In the genomic region with DNA sequence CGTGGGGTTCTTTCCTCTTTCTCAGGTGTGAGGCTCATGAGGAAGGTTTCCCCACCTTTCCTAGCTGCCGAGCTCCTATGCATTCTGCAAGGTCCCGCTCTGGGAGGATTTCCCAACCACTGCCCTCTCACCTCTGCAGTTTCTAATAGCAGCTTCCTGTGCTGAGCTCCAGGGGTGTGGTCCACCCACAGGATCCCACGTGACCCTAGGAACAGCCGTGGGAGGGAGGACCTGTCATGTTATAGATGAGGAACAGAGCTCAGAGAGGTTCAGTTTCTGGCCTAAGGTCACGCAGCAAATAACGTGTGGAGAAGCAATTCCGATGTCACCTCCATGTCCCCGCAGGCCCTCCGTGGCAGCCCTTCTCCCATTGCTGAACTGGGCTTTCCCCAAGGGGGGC, we compare ENCODE assay signal across 1 cellular context.
TF ChIP-seq lines count a peak whose summit lies in the region.

No MANE protein-coding gene starts in this region.

TF ChIP-seq in K562, 482 proteins besides CTCF, POLR2A, EP300 and RAD21 (continues in another document):
- no peak for TF ChIP-seq ZNF121 (CRISPR knock-in tag; conservative IDR thresholded peaks at IDR 0.05)
- TF ChIP-seq SLC30A9 (CRISPR knock-in tag; IDR thresholded peaks at IDR 0.05): no peak
- TF ChIP-seq, protein P1, sequence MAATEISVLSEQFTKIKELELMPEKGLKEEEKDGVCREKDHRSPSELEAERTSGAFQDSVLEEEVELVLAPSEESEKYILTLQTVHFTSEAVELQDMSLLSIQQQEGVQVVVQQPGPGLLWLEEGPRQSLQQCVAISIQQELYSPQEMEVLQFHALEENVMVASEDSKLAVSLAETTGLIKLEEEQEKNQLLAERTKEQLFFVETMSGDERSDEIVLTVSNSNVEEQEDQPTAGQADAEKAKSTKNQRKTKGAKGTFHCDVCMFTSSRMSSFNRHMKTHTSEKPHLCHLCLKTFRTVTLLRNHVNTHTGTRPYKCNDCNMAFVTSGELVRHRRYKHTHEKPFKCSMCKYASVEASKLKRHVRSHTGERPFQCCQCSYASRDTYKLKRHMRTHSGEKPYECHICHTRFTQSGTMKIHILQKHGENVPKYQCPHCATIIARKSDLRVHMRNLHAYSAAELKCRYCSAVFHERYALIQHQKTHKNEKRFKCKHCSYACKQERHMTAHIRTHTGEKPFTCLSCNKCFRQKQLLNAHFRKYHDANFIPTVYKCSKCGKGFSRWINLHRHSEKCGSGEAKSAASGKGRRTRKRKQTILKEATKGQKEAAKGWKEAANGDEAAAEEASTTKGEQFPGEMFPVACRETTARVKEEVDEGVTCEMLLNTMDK (IDR thresholded peaks at IDR 0.05; ENCODE audit: borderline replicate concordance, insufficient read depth, low read depth, low read length, poor library complexity, severe bottlenecking): no peak
- TF ChIP-seq, protein P2, sequence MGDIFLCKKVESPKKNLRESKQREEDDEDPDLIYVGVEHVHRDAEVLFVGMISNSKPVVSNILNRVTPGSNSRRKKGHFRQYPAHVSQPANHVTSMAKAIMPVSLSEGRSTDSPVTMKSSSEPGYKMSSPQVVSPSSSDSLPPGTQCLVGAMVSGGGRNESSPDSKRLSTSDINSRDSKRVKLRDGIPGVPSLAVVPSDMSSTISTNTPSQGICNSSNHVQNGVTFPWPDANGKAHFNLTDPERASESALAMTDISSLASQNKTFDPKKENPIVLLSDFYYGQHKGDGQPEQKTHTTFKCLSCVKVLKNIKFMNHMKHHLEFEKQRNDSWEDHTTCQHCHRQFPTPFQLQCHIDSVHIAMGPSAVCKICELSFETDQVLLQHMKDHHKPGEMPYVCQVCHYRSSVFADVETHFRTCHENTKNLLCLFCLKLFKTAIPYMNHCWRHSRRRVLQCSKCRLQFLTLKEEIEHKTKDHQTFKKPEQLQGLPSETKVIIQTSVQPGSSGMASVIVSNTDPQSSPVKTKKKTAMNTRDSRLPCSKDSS (IDR thresholded peaks at IDR 0.05; ENCODE audit: low read depth, partially characterized antibody): no peak
- no peak for TF ChIP-seq NELFE (IDR thresholded peaks at IDR 0.05; ENCODE audit: insufficient read depth, insufficient read length)
- peak; percentile 98 for TF ChIP-seq ZFP36 (IDR thresholded peaks at IDR 0.05; ENCODE audit: low read depth, low read length, partially characterized antibody)
- TF ChIP-seq POLR2G (IDR thresholded peaks at IDR 0.05; ENCODE audit: low read depth, low read length): no peak
- TF ChIP-seq, protein P3, sequence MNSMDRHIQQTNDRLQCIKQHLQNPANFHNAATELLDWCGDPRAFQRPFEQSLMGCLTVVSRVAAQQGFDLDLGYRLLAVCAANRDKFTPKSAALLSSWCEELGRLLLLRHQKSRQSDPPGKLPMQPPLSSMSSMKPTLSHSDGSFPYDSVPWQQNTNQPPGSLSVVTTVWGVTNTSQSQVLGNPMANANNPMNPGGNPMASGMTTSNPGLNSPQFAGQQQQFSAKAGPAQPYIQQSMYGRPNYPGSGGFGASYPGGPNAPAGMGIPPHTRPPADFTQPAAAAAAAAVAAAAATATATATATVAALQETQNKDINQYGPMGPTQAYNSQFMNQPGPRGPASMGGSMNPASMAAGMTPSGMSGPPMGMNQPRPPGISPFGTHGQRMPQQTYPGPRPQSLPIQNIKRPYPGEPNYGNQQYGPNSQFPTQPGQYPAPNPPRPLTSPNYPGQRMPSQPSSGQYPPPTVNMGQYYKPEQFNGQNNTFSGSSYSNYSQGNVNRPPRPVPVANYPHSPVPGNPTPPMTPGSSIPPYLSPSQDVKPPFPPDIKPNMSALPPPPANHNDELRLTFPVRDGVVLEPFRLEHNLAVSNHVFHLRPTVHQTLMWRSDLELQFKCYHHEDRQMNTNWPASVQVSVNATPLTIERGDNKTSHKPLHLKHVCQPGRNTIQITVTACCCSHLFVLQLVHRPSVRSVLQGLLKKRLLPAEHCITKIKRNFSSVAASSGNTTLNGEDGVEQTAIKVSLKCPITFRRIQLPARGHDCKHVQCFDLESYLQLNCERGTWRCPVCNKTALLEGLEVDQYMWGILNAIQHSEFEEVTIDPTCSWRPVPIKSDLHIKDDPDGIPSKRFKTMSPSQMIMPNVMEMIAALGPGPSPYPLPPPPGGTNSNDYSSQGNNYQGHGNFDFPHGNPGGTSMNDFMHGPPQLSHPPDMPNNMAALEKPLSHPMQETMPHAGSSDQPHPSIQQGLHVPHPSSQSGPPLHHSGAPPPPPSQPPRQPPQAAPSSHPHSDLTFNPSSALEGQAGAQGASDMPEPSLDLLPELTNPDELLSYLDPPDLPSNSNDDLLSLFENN (IDR thresholded peaks at IDR 0.05; ENCODE audit: low read depth in 2 of 2, low read length in 2 of 2): no peak
- no peak for TF ChIP-seq BACH1 (tag; IDR thresholded peaks at IDR 0.05)
- no peak for TF ChIP-seq RHOXF2B (CRISPR knock-in tag; conservative IDR thresholded peaks at IDR 0.05)
- no peak for TF ChIP-seq MXI1 (IDR thresholded peaks at IDR 0.05; ENCODE audit: low read depth, low read length)
- TF ChIP-seq RBBP5 (IDR thresholded peaks at IDR 0.05; ENCODE audit: borderline replicate concordance, insufficient read depth, low read length, poor library complexity, severe bottlenecking): no peak
- TF ChIP-seq COPS2 (conservative IDR thresholded peaks at IDR 0.05): no peak
- no peak for TF ChIP-seq ZNF311 (CRISPR knock-in tag; IDR thresholded peaks at IDR 0.05)
- TF ChIP-seq TBL1XR1 (IDR thresholded peaks at IDR 0.05; ENCODE audit: low read length in 2 of 2): no peak
- no peak for TF ChIP-seq CAMTA2 (CRISPR knock-in tag; conservative IDR thresholded peaks at IDR 0.05)
- no peak for TF ChIP-seq PHF20 (IDR thresholded peaks at IDR 0.05; ENCODE audit: partially characterized antibody)
- no peak for TF ChIP-seq ZNF431 (CRISPR knock-in tag; IDR thresholded peaks at IDR 0.05)
- peak; percentile 93 for TF ChIP-seq BCOR (IDR thresholded peaks at IDR 0.05)
- TF ChIP-seq, protein P4, sequence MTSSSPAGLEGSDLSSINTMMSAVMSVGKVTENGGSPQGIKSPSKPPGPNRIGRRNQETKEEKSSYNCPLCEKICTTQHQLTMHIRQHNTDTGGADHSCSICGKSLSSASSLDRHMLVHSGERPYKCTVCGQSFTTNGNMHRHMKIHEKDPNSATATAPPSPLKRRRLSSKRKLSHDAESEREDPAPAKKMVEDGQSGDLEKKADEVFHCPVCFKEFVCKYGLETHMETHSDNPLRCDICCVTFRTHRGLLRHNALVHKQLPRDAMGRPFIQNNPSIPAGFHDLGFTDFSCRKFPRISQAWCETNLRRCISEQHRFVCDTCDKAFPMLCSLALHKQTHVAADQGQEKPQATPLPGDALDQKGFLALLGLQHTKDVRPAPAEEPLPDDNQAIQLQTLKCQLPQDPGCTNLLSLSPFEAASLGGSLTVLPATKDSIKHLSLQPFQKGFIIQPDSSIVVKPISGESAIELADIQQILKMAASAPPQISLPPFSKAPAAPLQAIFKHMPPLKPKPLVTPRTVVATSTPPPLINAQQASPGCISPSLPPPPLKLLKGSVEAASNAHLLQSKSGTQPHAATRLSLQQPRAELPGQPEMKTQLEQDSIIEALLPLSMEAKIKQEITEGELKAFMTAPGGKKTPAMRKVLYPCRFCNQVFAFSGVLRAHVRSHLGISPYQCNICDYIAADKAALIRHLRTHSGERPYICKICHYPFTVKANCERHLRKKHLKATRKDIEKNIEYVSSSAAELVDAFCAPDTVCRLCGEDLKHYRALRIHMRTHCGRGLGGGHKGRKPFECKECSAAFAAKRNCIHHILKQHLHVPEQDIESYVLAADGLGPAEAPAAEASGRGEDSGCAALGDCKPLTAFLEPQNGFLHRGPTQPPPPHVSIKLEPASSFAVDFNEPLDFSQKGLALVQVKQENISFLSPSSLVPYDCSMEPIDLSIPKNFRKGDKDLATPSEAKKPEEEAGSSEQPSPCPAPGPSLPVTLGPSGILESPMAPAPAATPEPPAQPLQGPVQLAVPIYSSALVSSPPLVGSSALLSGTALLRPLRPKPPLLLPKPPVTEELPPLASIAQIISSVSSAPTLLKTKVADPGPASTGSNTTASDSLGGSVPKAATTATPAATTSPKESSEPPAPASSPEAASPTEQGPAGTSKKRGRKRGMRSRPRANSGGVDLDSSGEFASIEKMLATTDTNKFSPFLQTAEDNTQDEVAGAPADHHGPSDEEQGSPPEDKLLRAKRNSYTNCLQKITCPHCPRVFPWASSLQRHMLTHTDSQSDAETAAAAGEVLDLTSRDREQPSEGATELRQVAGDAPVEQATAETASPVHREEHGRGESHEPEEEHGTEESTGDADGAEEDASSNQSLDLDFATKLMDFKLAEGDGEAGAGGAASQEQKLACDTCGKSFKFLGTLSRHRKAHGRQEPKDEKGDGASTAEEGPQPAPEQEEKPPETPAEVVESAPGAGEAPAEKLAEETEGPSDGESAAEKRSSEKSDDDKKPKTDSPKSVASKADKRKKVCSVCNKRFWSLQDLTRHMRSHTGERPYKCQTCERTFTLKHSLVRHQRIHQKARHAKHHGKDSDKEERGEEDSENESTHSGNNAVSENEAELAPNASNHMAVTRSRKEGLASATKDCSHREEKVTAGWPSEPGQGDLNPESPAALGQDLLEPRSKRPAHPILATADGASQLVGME (CRISPR knock-in tag; IDR thresholded peaks at IDR 0.05): no peak
- TF ChIP-seq JUND (IDR thresholded peaks at IDR 0.05; ENCODE audit: borderline replicate concordance, low read depth, low read length): no peak
- TF ChIP-seq JUND (tag; IDR thresholded peaks at IDR 0.05; ENCODE audit: borderline replicate concordance, low read depth, low read length): no peak
- TF ChIP-seq C11orf30 (IDR thresholded peaks at IDR 0.05; ENCODE audit: low read depth): no peak
- TF ChIP-seq, protein P5, sequence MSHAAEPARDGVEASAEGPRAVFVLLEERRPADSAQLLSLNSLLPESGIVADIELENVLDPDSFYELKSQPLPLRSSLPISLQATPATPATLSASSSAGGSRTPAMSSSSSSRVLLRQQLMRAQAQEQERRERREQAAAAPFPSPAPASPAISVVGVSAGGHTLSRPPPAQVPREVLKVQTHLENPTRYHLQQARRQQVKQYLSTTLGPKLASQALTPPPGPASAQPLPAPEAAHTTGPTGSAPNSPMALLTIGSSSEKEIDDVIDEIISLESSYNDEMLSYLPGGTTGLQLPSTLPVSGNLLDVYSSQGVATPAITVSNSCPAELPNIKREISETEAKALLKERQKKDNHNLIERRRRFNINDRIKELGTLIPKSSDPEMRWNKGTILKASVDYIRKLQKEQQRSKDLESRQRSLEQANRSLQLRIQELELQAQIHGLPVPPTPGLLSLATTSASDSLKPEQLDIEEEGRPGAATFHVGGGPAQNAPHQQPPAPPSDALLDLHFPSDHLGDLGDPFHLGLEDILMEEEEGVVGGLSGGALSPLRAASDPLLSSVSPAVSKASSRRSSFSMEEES (CRISPR knock-in tag; IDR thresholded peaks at IDR 0.05): peak; percentile 84
- TF ChIP-seq EGR1 (conservative IDR thresholded peaks at IDR 0.05): peak; percentile 75
- TF ChIP-seq ZNF143 (CRISPR knock-in tag; IDR thresholded peaks at IDR 0.05): no peak
- TF ChIP-seq, protein P6, sequence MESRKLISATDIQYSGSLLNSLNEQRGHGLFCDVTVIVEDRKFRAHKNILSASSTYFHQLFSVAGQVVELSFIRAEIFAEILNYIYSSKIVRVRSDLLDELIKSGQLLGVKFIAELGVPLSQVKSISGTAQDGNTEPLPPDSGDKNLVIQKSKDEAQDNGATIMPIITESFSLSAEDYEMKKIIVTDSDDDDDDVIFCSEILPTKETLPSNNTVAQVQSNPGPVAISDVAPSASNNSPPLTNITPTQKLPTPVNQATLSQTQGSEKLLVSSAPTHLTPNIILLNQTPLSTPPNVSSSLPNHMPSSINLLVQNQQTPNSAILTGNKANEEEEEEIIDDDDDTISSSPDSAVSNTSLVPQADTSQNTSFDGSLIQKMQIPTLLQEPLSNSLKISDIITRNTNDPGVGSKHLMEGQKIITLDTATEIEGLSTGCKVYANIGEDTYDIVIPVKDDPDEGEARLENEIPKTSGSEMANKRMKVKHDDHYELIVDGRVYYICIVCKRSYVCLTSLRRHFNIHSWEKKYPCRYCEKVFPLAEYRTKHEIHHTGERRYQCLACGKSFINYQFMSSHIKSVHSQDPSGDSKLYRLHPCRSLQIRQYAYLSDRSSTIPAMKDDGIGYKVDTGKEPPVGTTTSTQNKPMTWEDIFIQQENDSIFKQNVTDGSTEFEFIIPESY (CRISPR knock-in tag; IDR thresholded peaks at IDR 0.05): no peak
- no peak for TF ChIP-seq FOXM1 (IDR thresholded peaks at IDR 0.05; ENCODE audit: low read depth)
- no peak for TF ChIP-seq FOXM1 (CRISPR knock-in tag; IDR thresholded peaks at IDR 0.05; ENCODE audit: low read depth)
- TF ChIP-seq ERF (CRISPR knock-in tag; IDR thresholded peaks at IDR 0.05): no peak
- TF ChIP-seq SNIP1 (IDR thresholded peaks at IDR 0.05; ENCODE audit: low read depth): no peak
- TF ChIP-seq, protein P7, sequence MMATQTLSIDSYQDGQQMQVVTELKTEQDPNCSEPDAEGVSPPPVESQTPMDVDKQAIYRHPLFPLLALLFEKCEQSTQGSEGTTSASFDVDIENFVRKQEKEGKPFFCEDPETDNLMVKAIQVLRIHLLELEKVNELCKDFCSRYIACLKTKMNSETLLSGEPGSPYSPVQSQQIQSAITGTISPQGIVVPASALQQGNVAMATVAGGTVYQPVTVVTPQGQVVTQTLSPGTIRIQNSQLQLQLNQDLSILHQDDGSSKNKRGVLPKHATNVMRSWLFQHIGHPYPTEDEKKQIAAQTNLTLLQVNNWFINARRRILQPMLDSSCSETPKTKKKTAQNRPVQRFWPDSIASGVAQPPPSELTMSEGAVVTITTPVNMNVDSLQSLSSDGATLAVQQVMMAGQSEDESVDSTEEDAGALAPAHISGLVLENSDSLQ (IDR thresholded peaks at IDR 0.05): peak; percentile 71
- TF ChIP-seq ZNF699 (CRISPR knock-in tag; IDR thresholded peaks at IDR 0.05; ENCODE audit: insufficient replicate concordance): no peak
- TF ChIP-seq RBM34 (IDR thresholded peaks at IDR 0.05; ENCODE audit: borderline replicate concordance, insufficient read depth, low read length): no peak
- no peak for TF ChIP-seq RFX1 (IDR thresholded peaks at IDR 0.05)
- TF ChIP-seq, protein P8, sequence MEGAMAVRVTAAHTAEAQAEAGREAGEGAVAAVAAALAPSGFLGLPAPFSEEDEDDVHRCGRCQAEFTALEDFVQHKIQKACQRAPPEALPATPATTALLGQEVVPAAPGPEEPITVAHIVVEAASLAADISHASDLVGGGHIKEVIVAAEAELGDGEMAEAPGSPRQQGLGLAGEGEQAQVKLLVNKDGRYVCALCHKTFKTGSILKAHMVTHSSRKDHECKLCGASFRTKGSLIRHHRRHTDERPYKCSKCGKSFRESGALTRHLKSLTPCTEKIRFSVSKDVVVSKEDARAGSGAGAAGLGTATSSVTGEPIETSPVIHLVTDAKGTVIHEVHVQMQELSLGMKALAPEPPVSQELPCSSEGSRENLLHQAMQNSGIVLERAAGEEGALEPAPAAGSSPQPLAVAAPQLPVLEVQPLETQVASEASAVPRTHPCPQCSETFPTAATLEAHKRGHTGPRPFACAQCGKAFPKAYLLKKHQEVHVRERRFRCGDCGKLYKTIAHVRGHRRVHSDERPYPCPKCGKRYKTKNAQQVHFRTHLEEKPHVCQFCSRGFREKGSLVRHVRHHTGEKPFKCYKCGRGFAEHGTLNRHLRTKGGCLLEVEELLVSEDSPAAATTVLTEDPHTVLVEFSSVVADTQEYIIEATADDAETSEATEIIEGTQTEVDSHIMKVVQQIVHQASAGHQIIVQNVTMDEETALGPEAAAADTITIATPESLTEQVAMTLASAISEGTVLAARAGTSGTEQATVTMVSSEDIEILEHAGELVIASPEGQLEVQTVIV (CRISPR knock-in tag; IDR thresholded peaks at IDR 0.05; ENCODE audit: borderline replicate concordance): no peak
- TF ChIP-seq GABPA (tag; conservative IDR thresholded peaks at IDR 0.05; ENCODE audit: low read depth): 0 out of 2 replicates have a peak, but pooled peaks have one; percentile 15
- no peak for TF ChIP-seq YY1 (IDR thresholded peaks at IDR 0.05; ENCODE audit: borderline replicate concordance in 1 of 3, control insufficient read depth in 1 of 3, extremely low read depth in 1 of 3, insufficient read depth in 3 of 3, insufficient read length in 1 of 3, insufficient replicate concordance in 2 of 3, low read depth in 1 of 3, low read length in 2 of 3)
- TF ChIP-seq SMARCA5 (IDR thresholded peaks at IDR 0.05): peak; percentile 93
- no peak for TF ChIP-seq KAT7 (CRISPR knock-in tag; IDR thresholded peaks at IDR 0.05; ENCODE audit: borderline replicate concordance)
